12 cellular contexts compared by ENCODE assay signal in the genomic region with DNA sequence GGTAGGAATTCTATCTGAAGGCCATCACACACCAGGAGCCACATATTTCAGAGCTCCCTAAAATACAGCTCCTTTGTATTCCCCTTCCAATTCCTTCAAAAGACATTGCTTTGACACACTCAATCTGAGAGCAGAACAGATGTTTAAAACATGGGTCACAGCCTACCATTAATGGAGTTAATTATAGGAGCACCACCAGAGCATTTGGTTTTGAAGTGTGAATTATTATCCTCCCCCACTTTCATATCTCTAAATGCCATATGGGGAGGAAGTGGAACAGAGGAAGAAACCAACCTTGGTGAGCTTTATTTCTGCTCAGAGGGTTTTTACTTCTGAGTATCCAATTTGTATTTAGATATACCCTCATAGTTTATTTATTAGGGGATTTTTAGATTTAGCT. TPM values are rescaled to one million over a fixed set of nuclear protein-coding genes. Genes with fewer than 3 reads are reported as not detected.
DNase-seq lines count a peak whose midpoint lies in the region; ATAC-seq, FAIRE-seq and TF ChIP-seq lines count a peak whose summit lies in the region.
"Had no signal": no experiment of that assay in that cellular context is flagged by ENCODE, and none has a peak within 500 bp of the region (broad histone marks: within the 10 kb centered on the region; RNA-seq: fewer than 3 reads in every experiment).

No MANE protein-coding gene starts in this region.

- H3K4me3 Mint-ChIP-seq in effector memory CD8-positive, alpha-beta T cell = no peak overlapping the region

- no peaks in the 10 kb centered on the region for H3K4me1 Mint-ChIP-seq in effector memory CD8-positive, alpha-beta T cell (ENCODE audit: low read depth in 2 of 2)

- no peaks in the 10 kb centered on the region for H3K36me3 ChIP-seq in BLaER1 treated with 17β-estradiol and CSF1 and Interleukin-3, amounts not matched to agents 10 nM and 100 nM
- H3K36me3 ChIP-seq in Loucy (ENCODE audit: insufficient read depth, low read length) (no peaks in the 10 kb centered on the region), aorta (ENCODE audit: control insufficient read depth in 1 of 2, insufficient read depth in 2 of 2, low read length in 1 of 2) (no peaks in the 10 kb centered on the region)
- H3K36me3 ChIP-seq: right lobe of liver had no signal

- H3K27me3 ChIP-seq in BLaER1 treated with 17β-estradiol and CSF1 and Interleukin-3, amounts not matched to agents 10 nM and 100 nM = no peaks in the 10 kb centered on the region
- no peaks in the 10 kb centered on the region for H3K27me3 ChIP-seq in Loucy (ENCODE audit: insufficient read depth, low read length, poor library complexity, severe bottlenecking)
- H3K27me3 ChIP-seq in aorta (ENCODE audit: control insufficient read depth in 1 of 2, insufficient read depth in 2 of 2, low read length in 1 of 2) = no peaks in the 10 kb centered on the region
- H3K27me3 ChIP-seq: right lobe of liver had no signal

- no peak overlapping the region for H2AFZ ChIP-seq in Loucy (ENCODE audit: low read length)

- FAIRE-seq in D721Med (lab: Jason Lieb, UNC) = no peak
- FAIRE-seq: bronchial epithelial cell had no signal

- no peaks in the 10 kb centered on the region for H3K79me2 ChIP-seq in Loucy (ENCODE audit: insufficient read depth, low read length)

- H3K27ac Mint-ChIP-seq in effector memory CD8-positive, alpha-beta T cell = no peak overlapping the region

- H3K36me3 Mint-ChIP-seq in effector memory CD8-positive, alpha-beta T cell (ENCODE audit: insufficient read depth) = no peaks in the 10 kb centered on the region

- ATAC-seq in GM19372 (IDR thresholded peaks at IDR 0.05; ENCODE audit: low read depth, unreplicated experiment) (peak; percentile 59), HG02884 (IDR thresholded peaks at IDR 0.05; ENCODE audit: unreplicated experiment) (peak; percentile 45), aorta (ENCODE audit: low FRiP score) (no peak)
- no peak for ATAC-seq in effector memory CD8-positive, alpha-beta T cell (replicated peaks)
- ATAC-seq: esophagus mucosa, right lobe of liver had no signal

- H3K9me2 ChIP-seq in Loucy (replicated peaks; ENCODE audit: low read depth, low read length) = no peaks in the 10 kb centered on the region

- peaks cover 14 to 42% of the 10 kb centered on the region in 2 donors for H3K27me3 Mint-ChIP-seq in effector memory CD8-positive, alpha-beta T cell

- H4K20me1 ChIP-seq in BLaER1 treated with 17β-estradiol and CSF1 and Interleukin-3, amounts not matched to agents 10 nM and 100 nM = no peaks in the 10 kb centered on the region
- no peaks in the 10 kb centered on the region for H4K20me1 ChIP-seq in Loucy (ENCODE audit: insufficient read depth, low read length, poor library complexity, severe bottlenecking)

- no peaks in the 10 kb centered on the region for H3K9me3 ChIP-seq in BLaER1 treated with 17β-estradiol and CSF1 and Interleukin-3, amounts not matched to agents 10 nM and 100 nM (replicated peaks in 1 of 11)
- H3K9me3 ChIP-seq in Loucy (ENCODE audit: insufficient read depth, low read depth, low read length) (no peaks in the 10 kb centered on the region), aorta (ENCODE audit: control insufficient read depth, low read length) (peaks cover 1% of the 10 kb centered on the region)
- H3K9me3 ChIP-seq: right lobe of liver had no signal

- H3K9ac ChIP-seq in BLaER1 treated with 17β-estradiol and CSF1 and Interleukin-3, amounts not matched to agents 10 nM and 100 nM = no peak overlapping the region
- H3K9ac ChIP-seq in Loucy (ENCODE audit: low read depth, low read length, poor library complexity, severe bottlenecking) = no peak overlapping the region

- no peak overlapping the region for H3K27ac ChIP-seq in BLaER1 treated with 17β-estradiol and CSF1 and Interleukin-3, amounts not matched to agents 10 nM and 100 nM
- no peak overlapping the region for H3K27ac ChIP-seq in aorta (ENCODE audit: low read depth in 1 of 2, low read length in 2 of 2)
- H3K27ac ChIP-seq: right lobe of liver had no signal

- H3F3A ChIP-seq in Loucy (ENCODE audit: low read depth) = no peaks in the 10 kb centered on the region

- H3K9me3 Mint-ChIP-seq in effector memory CD8-positive, alpha-beta T cell = no peaks in the 10 kb centered on the region

- H3K4me2 ChIP-seq in BLaER1 treated with 17β-estradiol and CSF1 and Interleukin-3, amounts not matched to agents 10 nM and 100 nM = peak overlapping the region; percentile 3 to 48 (median 24); a peak in 17 of 22 replicates
- H3K4me2 ChIP-seq in Loucy (ENCODE audit: low read depth, low read length, poor library complexity, severe bottlenecking) = peak overlapping the region; percentile 43

- intact Hi-C loops in aorta (cut with DNase I) = no loop called here

- TF ChIP-seq CTCF in Loucy (conservative IDR thresholded peaks at IDR 0.05; ENCODE audit: low read length) = no peak
- TF ChIP-seq CTCF in D721Med (IDR thresholded peaks at IDR 0.05; ENCODE audit: insufficient read depth, missing control alignments) = no peak

- DNase-seq in D721Med (ENCODE audit: insufficient read length, low spot score) (no peak), NCI-H2196 (lab: John Stamatoyannopoulos, UW; ENCODE audit: unreplicated experiment) (no peak), aorta (no peak)
- DNase-seq in effector memory CD8-positive, alpha-beta T cell = no peak
- DNase-seq: right lobe of liver, SHP77 had no signal

- H3K4me1 ChIP-seq in BLaER1 treated with 17β-estradiol and CSF1 and Interleukin-3, amounts not matched to agents 10 nM and 100 nM = peaks cover 11 to 16% (median 12%) of the 10 kb centered on the region in 10 experiments; a peak in 19 of 20 replicates
- H3K4me1 ChIP-seq in Loucy (ENCODE audit: insufficient read depth, low read length, poor library complexity, severe bottlenecking) = peaks cover 52% of the 10 kb centered on the region
- H3K4me1 ChIP-seq in aorta (ENCODE audit: control insufficient read depth in 1 of 2, insufficient read depth in 2 of 2, low read length in 2 of 2) = no peaks in the 10 kb centered on the region

- H3K4me3 ChIP-seq in BLaER1 treated with 17β-estradiol and CSF1 and Interleukin-3, amounts not matched to agents 10 nM and 100 nM = no peak overlapping the region
- H3K4me3 ChIP-seq in Loucy (ENCODE audit: low read length, poor library complexity, severe bottlenecking) = no peak overlapping the region
- H3K4me3 ChIP-seq in aorta (ENCODE audit: low read length in 2 of 2) = no peak overlapping the region
- H3K4me3 ChIP-seq: right lobe of liver had no signal

RNA-seq across cellular contexts. Expression of a gene that starts 50.7 kb away (rescaled TPM):
- 1 to 10 TPM; 3.7 to 4.5 TPM for total RNA-seq in aorta
- polyA plus RNA-seq in aorta = 1 to 10 TPM; 3.9 to 6.0 TPM

Comparison
In these comparisons a context has a peak if more than half of its experiments do, and no peak if none do; other contexts are left out.
1. ATAC-seq: peak in GM19372 (single experiment) and HG02884 (single experiment); none in aorta (single experiment) and effector memory CD8-positive, alpha-beta T cell (single experiment).